In genomic region chr10:35335133-35335532, GRCh38 we compare ENCODE assay signal across 8 cellular contexts. TPM values are rescaled to one million over a fixed set of nuclear protein-coding genes. Genes with fewer than 3 reads are reported as not detected.
DNase-seq lines count a peak whose midpoint lies in the region; ATAC-seq and TF ChIP-seq lines count a peak whose summit lies in the region.

No MANE protein-coding gene starts in this region.

- H3K36me3 Mint-ChIP-seq in stimulated activated effector memory CD8-positive, alpha-beta T cell treated with anti-CD3 and anti-CD28 coated beads, Interleukin-12 subunit alpha, Interleukin-12 subunit beta, amount 100 ng/mL, for 72 hours: peaks cover 21% of the 10 kb centered on the region

- no peaks in the 10 kb centered on the region for H3K27me3 ChIP-seq in right cardiac atrium (ENCODE audit: control insufficient read depth, insufficient read depth)

- ATAC-seq in right cardiac atrium: no peak
- ATAC-seq in stimulated activated effector memory CD8-positive, alpha-beta T cell treated with anti-CD3 and anti-CD28 coated beads, Interleukin-12 subunit alpha, Interleukin-12 subunit beta, amount 100 ng/mL, for 72 hours: no peak
- no peak for ATAC-seq in HG02938 (IDR thresholded peaks at IDR 0.05; ENCODE audit: unreplicated experiment)

- H3K27ac ChIP-seq in HEK293 (ENCODE audit: extremely low read depth, low read depth, low read length) (no peak overlapping the region; the same call in 1 of the 2 replicates), right cardiac atrium (ENCODE audit: low read length) (no peak overlapping the region)

- H3K4me3 Mint-ChIP-seq in stimulated activated effector memory CD8-positive, alpha-beta T cell treated with anti-CD3 and anti-CD28 coated beads, Interleukin-12 subunit alpha, Interleukin-12 subunit beta, amount 100 ng/mL, for 72 hours: peak overlapping the region; percentile 88

- 69% methylated on average over 7 of the region's 7 CpGs for WGBS in right cardiac atrium

- H3K36me3 ChIP-seq in HEK293 (ENCODE audit: control insufficient read depth in 2 of 2, insufficient read depth in 1 of 2, low read length in 2 of 2): peaks cover 0 to 12% of the 10 kb centered on the region in 2 experiments; a peak in 1 of 3 replicates

- H3K9me3 ChIP-seq in HEK293 (ENCODE audit: control insufficient read depth, insufficient read depth, low read depth, low read length): no peaks in the 10 kb centered on the region
- no peaks in the 10 kb centered on the region for H3K9me3 ChIP-seq in right cardiac atrium (ENCODE audit: control insufficient read depth, low read length)

- TF ChIP-seq CTCF in HEK293 (tag by site-specific recombination; IDR thresholded peaks at IDR 0.05): no peak
- no peak for TF ChIP-seq CTCF in WI38 (IDR thresholded peaks at IDR 0.05; ENCODE audit: low read depth, low read length)

- POLR2A ChIA-PET in HEK293 (lab: Yijun Ruan, JAX): interaction anchor here (2.3 kb wide), 1 partner anchor 158 kb away, joined by 6 read pairs; no protein-coding TSS in a partner anchor

- H3K9me3 Mint-ChIP-seq in stimulated activated effector memory CD8-positive, alpha-beta T cell treated with anti-CD3 and anti-CD28 coated beads, Interleukin-12 subunit alpha, Interleukin-12 subunit beta, amount 100 ng/mL, for 72 hours: no peaks in the 10 kb centered on the region

- CTCF ChIA-PET in HEK293 (lab: Yijun Ruan, JAX): no interaction called here

- DNase-seq in right cardiac atrium (no peak), cortex of kidney (lab: John Stamatoyannopoulos, UW) (no peak), middle frontal gyrus (ENCODE audit: extremely low spot score, low spot score) (no peak), HuH-7 (ENCODE audit: low spot score) (no peak)
- DNase-seq in stimulated activated effector memory CD8-positive, alpha-beta T cell treated with anti-CD3 and anti-CD28 coated beads, Interleukin-12 subunit alpha, Interleukin-12 subunit beta, amount 100 ng/mL, for 72 hours (ENCODE audit: low spot score in 2 of 2): no peak

- H3K4me1 ChIP-seq in HEK293 (ENCODE audit: control insufficient read depth, insufficient read depth, low read length): 0 out of 2 replicates have a peak, but pooled peaks cover 7% of the 10 kb centered on the region
- peaks cover 23% of the 10 kb centered on the region for H3K4me1 ChIP-seq in right cardiac atrium (ENCODE audit: control insufficient read depth, insufficient read depth, low read length)

- H3K4me3 ChIP-seq in HEK293 (ENCODE audit: low read depth, low read length) (peak overlapping the region; percentile 88), WI38 (ENCODE audit: low read depth, low read length) (peak overlapping the region; percentile 87), right cardiac atrium (ENCODE audit: low read length) (peak overlapping the region; percentile 80)

- H3K27ac Mint-ChIP-seq in stimulated activated effector memory CD8-positive, alpha-beta T cell treated with anti-CD3 and anti-CD28 coated beads, Interleukin-12 subunit alpha, Interleukin-12 subunit beta, amount 100 ng/mL, for 72 hours: peak overlapping the region; percentile 95

- H3K4me1 Mint-ChIP-seq in stimulated activated effector memory CD8-positive, alpha-beta T cell treated with anti-CD3 and anti-CD28 coated beads, Interleukin-12 subunit alpha, Interleukin-12 subunit beta, amount 100 ng/mL, for 72 hours: peaks cover 64% of the 10 kb centered on the region

- intact Hi-C loops in right cardiac atrium (cut with DNase I): loop anchor here in 2 of 4 donors (5.0 to 10.0 kb wide), 3 partner anchors 210 to 230 kb away; partner anchors contain the start of gene CREM (in 1 of the 2)

TF ChIP-seq in HEK293, 187 proteins besides CTCF, POLR2A, EP300 and RAD21:
- no peak for TF ChIP-seq PRDM1 (tag by site-specific recombination; IDR thresholded peaks at IDR 0.05)
- TF ChIP-seq YY1 (tag by site-specific recombination; IDR thresholded peaks at IDR 0.05): no peak
- TF ChIP-seq ZNF843 (tag by site-specific recombination; IDR thresholded peaks at IDR 0.05): no peak
- no peak for TF ChIP-seq ZBTB11 (tag by site-specific recombination; conservative IDR thresholded peaks at IDR 0.05; ENCODE audit: low read depth)
- TF ChIP-seq ZNF623 (tag by site-specific recombination; IDR thresholded peaks at IDR 0.05): no peak
- no peak for TF ChIP-seq TSHZ1 (tag by site-specific recombination; IDR thresholded peaks at IDR 0.05; ENCODE audit: borderline replicate concordance)
- TF ChIP-seq ZSCAN16 (tag by site-specific recombination; IDR thresholded peaks at IDR 0.05): no peak
- TF ChIP-seq ZNF416 (tag by site-specific recombination; IDR thresholded peaks at IDR 0.05): no peak

RNA-seq across cellular contexts. Expression of gene CCNY, which starts 1.2 kb away (rescaled TPM):
- 10 to 100 TPM; 63.7 to 72.1 (median 66.8) TPM for total RNA-seq in right cardiac atrium
- 27.7 TPM for polyA plus RNA-seq in right cardiac atrium
